8 cellular contexts compared by ENCODE assay signal in genomic region chr19:41940443-41941409, GRCh38. TPM values are rescaled to one million over a fixed set of nuclear protein-coding genes. Genes with fewer than 3 reads are reported as not detected.
DNase-seq lines count a peak whose midpoint lies in the region; ATAC-seq and TF ChIP-seq lines count a peak whose summit lies in the region.
"Had no signal": no experiment of that assay in that cellular context is flagged by ENCODE, and none has a peak within 500 bp of the region (broad histone marks: within the 10 kb centered on the region; RNA-seq: fewer than 3 reads in every experiment).

No MANE protein-coding gene starts in this region.

- TF ChIP-seq CTCF in GM13977 (IDR thresholded peaks at IDR 0.05; ENCODE audit: extremely low read depth, insufficient read depth, missing control alignments): no peak
- TF ChIP-seq CTCF in SU-DHL-6 (IDR thresholded peaks at IDR 0.05; ENCODE audit: insufficient read depth, low read length, poor library complexity, severe bottlenecking): no peak
- TF ChIP-seq CTCF in fibroblast of mammary gland (conservative IDR thresholded peaks at IDR 0.05; ENCODE audit: control insufficient read depth, insufficient read depth, low read depth, low read length): no peak

- no peaks in the 10 kb centered on the region for H3K36me3 ChIP-seq in SU-DHL-6 (ENCODE audit: low read length)
- no peaks in the 10 kb centered on the region for H3K36me3 ChIP-seq in skeletal muscle satellite cell (ENCODE audit: insufficient read depth, low read length)

- no peaks in the 10 kb centered on the region for H3K27me3 ChIP-seq in SU-DHL-6 (ENCODE audit: low read length)
- peaks cover 2% of the 10 kb centered on the region for H3K27me3 ChIP-seq in skeletal muscle satellite cell (ENCODE audit: control insufficient read depth, insufficient read depth, low read length)

- H3F3A ChIP-seq in SU-DHL-6 (ENCODE audit: insufficient read depth): peaks cover 70% of the 10 kb centered on the region

- H3K9me3 ChIP-seq in SU-DHL-6 (ENCODE audit: insufficient read depth, low read length) (no peaks in the 10 kb centered on the region), skeletal muscle satellite cell (replicated peaks; ENCODE audit: low read length) (no peaks in the 10 kb centered on the region)

- H4K20me1 ChIP-seq in SU-DHL-6 (ENCODE audit: low read depth, low read length): no peaks in the 10 kb centered on the region

- no peak for ATAC-seq in activated CD4-positive, CD25-positive, alpha-beta regulatory T cell treated with anti-CD3 and anti-CD28 coated beads, Interleukin-2, amount 50 U/mL, for 24 hours

- peak overlapping the region; percentile 92 for H3K9ac ChIP-seq in SU-DHL-6 (ENCODE audit: low read length)
- H3K9ac ChIP-seq in skeletal muscle satellite cell (ENCODE audit: low read depth, low read length): peak overlapping the region; percentile 77

- H3K4me1 ChIP-seq in skeletal muscle satellite cell (ENCODE audit: control insufficient read depth, insufficient read depth, low read length): peaks cover 13% of the 10 kb centered on the region

- H3K4me3 ChIP-seq in SU-DHL-6 (ENCODE audit: insufficient read depth, low read length, poor library complexity, severe bottlenecking) (peak overlapping the region; percentile 61), fibroblast of mammary gland (ENCODE audit: control insufficient read depth, low read depth, low read length) (peak overlapping the region; percentile 52), skeletal muscle satellite cell (ENCODE audit: low read length) (peak overlapping the region; percentile 68)
- H3K4me3 ChIP-seq: SK-N-MC had no signal

- DNase-seq in GM13977 (ENCODE audit: low spot score) (peak; percentile 56), fibroblast of mammary gland (ENCODE audit: low read depth) (no peak), AG08396 (ENCODE audit: low spot score) (no peak)
- DNase-seq in effector CD4-positive, alpha-beta T cell: no peak

- peaks cover 4% of the 10 kb centered on the region; the same call in 1 of the 2 replicates for H3K79me2 ChIP-seq in SU-DHL-6 (ENCODE audit: insufficient read depth, low read length)

- in situ Hi-C loops in GM13977 (cut with MboI; ENCODE audit: low pct_unique_long_range_greater_than_20kb, low sequenced_read_pairs, unreplicated experiment): no loop called here

- no peak overlapping the region for H2AFZ ChIP-seq in SU-DHL-6 (ENCODE audit: low read depth, low read length, severe bottlenecking)

- peak overlapping the region; percentile 99 for H3K27ac ChIP-seq in SU-DHL-6 (ENCODE audit: low read depth, low read length)
- H3K27ac ChIP-seq: SK-N-MC had no signal

- no peaks in the 10 kb centered on the region for H3K9me2 ChIP-seq in SU-DHL-6 (replicated peaks; ENCODE audit: insufficient read depth, low read length)

- H3K4me2 ChIP-seq in SU-DHL-6 (ENCODE audit: low read depth, low read length, poor library complexity, severe bottlenecking): peak overlapping the region; percentile 92
- peak overlapping the region; percentile 89 for H3K4me2 ChIP-seq in skeletal muscle satellite cell (ENCODE audit: low read length)

RNA-seq across cellular contexts. Expression of gene ERFL, which starts 12.5 kb away (rescaled TPM):
- total RNA-seq in skeletal muscle satellite cell (2012; rRNA removed): under 0.01 TPM in 1 of 2 replicates, not detected in the other

RNA-seq across cellular contexts. Expression of gene RABAC1, which starts 18.4 kb away (rescaled TPM):
- total RNA-seq in skeletal muscle satellite cell (2012; rRNA removed): 130 and 191 TPM in 2 replicates

RNA-seq across cellular contexts. Expression of gene ATP1A3, which starts 53.3 kb away (rescaled TPM):
- total RNA-seq in skeletal muscle satellite cell (2012; rRNA removed): 0.51 TPM in 1 of 2 replicates, not detected in the other

RNA-seq across cellular contexts. Expression of gene ARHGEF1, which starts 57.7 kb away (rescaled TPM):
- 43.9 and 48.3 TPM in 2 replicates for total RNA-seq in skeletal muscle satellite cell (2012; rRNA removed)
